11 cellular contexts compared by ENCODE assay signal in the genomic region with DNA sequence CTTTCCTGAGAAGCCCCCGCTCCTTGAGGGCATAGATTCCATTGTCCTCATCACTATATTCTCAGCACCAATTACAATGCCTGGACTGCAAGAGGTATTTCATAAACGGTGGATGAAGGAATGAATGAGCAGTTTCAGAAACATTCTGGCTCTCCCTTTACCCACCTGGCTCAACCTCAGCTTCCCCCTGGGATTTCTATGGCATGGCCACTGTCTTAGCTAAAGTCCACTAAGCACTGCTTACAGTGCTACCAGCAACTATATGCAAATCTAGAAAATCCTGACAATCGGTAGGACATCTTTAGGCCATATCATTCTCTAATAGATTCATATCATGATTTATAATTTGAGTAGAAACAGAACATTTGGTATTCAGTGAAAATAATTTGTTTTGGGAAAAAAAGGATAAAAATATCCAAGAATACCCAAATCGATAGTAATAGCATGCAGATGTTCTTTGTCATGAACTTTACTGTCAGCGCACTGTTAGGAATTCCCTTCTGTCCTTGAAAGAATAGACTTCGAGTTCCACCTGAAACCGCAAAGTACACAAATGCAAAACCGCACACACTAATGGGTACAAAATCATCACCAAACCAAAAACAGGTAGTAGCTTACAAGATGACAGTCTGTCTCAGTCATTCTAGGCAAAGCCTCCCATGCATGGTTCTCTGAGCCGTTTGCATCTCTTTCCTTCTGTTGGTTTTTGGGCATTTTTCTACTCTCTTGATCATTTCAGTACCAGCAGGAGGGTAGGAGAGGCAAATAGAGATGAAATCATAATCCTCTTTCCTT.
DNase-seq lines count a peak whose midpoint lies in the region; ATAC-seq and TF ChIP-seq lines count a peak whose summit lies in the region.
"Had no signal": no experiment of that assay in that cellular context is flagged by ENCODE, and none has a peak within 500 bp of the region (broad histone marks: within the 10 kb centered on the region; RNA-seq: fewer than 3 reads in every experiment).

No MANE protein-coding gene starts in this region.

- CTCF ChIA-PET in A673 (lab: Charles Lee) = no interaction called here
- CTCF ChIA-PET in CD8-positive, alpha-beta T cell (lab: Charles Lee) = no interaction called here

- peaks cover 20% of the 10 kb centered on the region for H3K4me1 Mint-ChIP-seq in CD8-positive, alpha-beta T cell (ENCODE audit: low read depth)
- H3K4me1 Mint-ChIP-seq in activated T-helper 2 cell treated with anti-CD3 and anti-CD28 coated beads, Interferon-gamma antibody, Interleukin-2, Interleukin-4, amounts not matched to agents 10 μg/mL and 5 μg/mL and 100 μg/mL, durations not matched to agents 14 hours and 24 hours and 36 hours (ENCODE audit: low read depth) = peaks cover 23% of the 10 kb centered on the region

- H3F3A ChIP-seq in GM23248 (ENCODE audit: insufficient read depth) = no peaks in the 10 kb centered on the region

- H3K27ac ChIP-seq in A673 (ENCODE audit: low read depth, low read length, poor library complexity, severe bottlenecking) (peak overlapping the region; percentile 3), GM23248 (no peak overlapping the region), colonic mucosa (no peak overlapping the region)
- no peak overlapping the region for H3K27ac ChIP-seq in CD8-positive, alpha-beta T cell (ENCODE audit: low read depth, low read length)
- H3K27ac ChIP-seq: C4-2B, epithelial cell of prostate had no signal

- H3K9me2 ChIP-seq in GM23248 (ENCODE audit: insufficient read depth) = no peaks in the 10 kb centered on the region

- ATAC-seq in GM18520 (IDR thresholded peaks at IDR 0.05; ENCODE audit: unreplicated experiment) = peak; percentile 68
- peak; percentile 83 for ATAC-seq in GM21723 (IDR thresholded peaks at IDR 0.05; ENCODE audit: unreplicated experiment)
- peak; percentile 70 for ATAC-seq in HG03457 (IDR thresholded peaks at IDR 0.05; ENCODE audit: unreplicated experiment)
- ATAC-seq in CD8-positive, alpha-beta T cell = no peak

- H4K20me1 ChIP-seq in GM23248 (ENCODE audit: insufficient read depth) = no peaks in the 10 kb centered on the region

- H3K4me3 ChIP-seq in A673 (ENCODE audit: low read depth, low read length, poor library complexity, severe bottlenecking) (no peak overlapping the region), GM23248 (no peak overlapping the region), colonic mucosa (no peak overlapping the region)
- H3K4me3 ChIP-seq in CD8-positive, alpha-beta T cell (ENCODE audit: low read depth, low read length) = no peak overlapping the region

- TF ChIP-seq CTCF in A673 (conservative IDR thresholded peaks at IDR 0.05; ENCODE audit: low read depth, low read length) = no peak
- no peak for TF ChIP-seq CTCF in CD8-positive, alpha-beta T cell (IDR thresholded peaks at IDR 0.05)
- TF ChIP-seq CTCF in colonic mucosa (IDR thresholded peaks at IDR 0.05) = no peak

- H3K27me3 ChIP-seq in A673 (replicated peaks; ENCODE audit: insufficient read depth, low read depth, low read length, poor library complexity) = no peaks in the 10 kb centered on the region
- H3K27me3 ChIP-seq in CD8-positive, alpha-beta T cell (ENCODE audit: insufficient read depth, low read length) = no peaks in the 10 kb centered on the region
- H3K27me3 ChIP-seq in GM23248 (replicated peaks; ENCODE audit: insufficient read depth) = no peaks in the 10 kb centered on the region
- no peaks in the 10 kb centered on the region for H3K27me3 ChIP-seq in colonic mucosa

- peaks cover 3% of the 10 kb centered on the region for H3K9me3 Mint-ChIP-seq in CD8-positive, alpha-beta T cell
- H3K9me3 Mint-ChIP-seq in activated T-helper 2 cell treated with anti-CD3 and anti-CD28 coated beads, Interferon-gamma antibody, Interleukin-2, Interleukin-4, amounts not matched to agents 10 μg/mL and 5 μg/mL and 100 μg/mL, durations not matched to agents 14 hours and 24 hours and 36 hours = peaks cover 4% of the 10 kb centered on the region

- no peaks in the 10 kb centered on the region for H3K27me3 Mint-ChIP-seq in CD8-positive, alpha-beta T cell (ENCODE audit: low read depth)
- peaks cover 8% of the 10 kb centered on the region for H3K27me3 Mint-ChIP-seq in activated T-helper 2 cell treated with anti-CD3 and anti-CD28 coated beads, Interferon-gamma antibody, Interleukin-2, Interleukin-4, amounts not matched to agents 10 μg/mL and 5 μg/mL and 100 μg/mL, durations not matched to agents 14 hours and 24 hours and 36 hours (ENCODE audit: low read depth)

- WGBS in GM23248 (ENCODE audit: low coverage in 1 of 2, low lambda C conversion rate in 2 of 2, missing lambda C conversion rate in 2 of 2), 2 experiments = 56 to 58% methylated on average over 9 of the region's 9 CpGs

- in situ Hi-C loops in GM23248 (cut with MboI) = no loop called here

- DNase-seq in A673 (ENCODE audit: low spot score) (peak; percentile 36), GM23248 (no peak), colonic mucosa (no peak)
- DNase-seq in CD8-positive, alpha-beta T cell = no peak
- no peak for DNase-seq in activated T-helper 2 cell treated with anti-CD3 and anti-CD28 coated beads, Interferon-gamma antibody, Interleukin-2, Interleukin-4, amounts not matched to agents 10 μg/mL and 5 μg/mL and 100 μg/mL, durations not matched to agents 14 hours and 24 hours and 36 hours (ENCODE audit: low spot score)
- DNase-seq: NCI-H1436 treated with DMSO at 0.1 percent for 48 hours had no signal

- BruUV-seq in A673 (replicated peaks; lab: Mats Ljungman, UMichigan) = no TSS peak

- peaks cover 2% of the 10 kb centered on the region for H3K9me3 ChIP-seq in A673 (ENCODE audit: low read depth, low read length, poor library complexity, severe bottlenecking)
- H3K9me3 ChIP-seq in CD8-positive, alpha-beta T cell (ENCODE audit: low read length) = no peaks in the 10 kb centered on the region
- no peaks in the 10 kb centered on the region for H3K9me3 ChIP-seq in GM23248 (ENCODE audit: low read depth)
- no peaks in the 10 kb centered on the region for H3K9me3 ChIP-seq in colonic mucosa

- no peaks in the 10 kb centered on the region for H3K36me3 Mint-ChIP-seq in CD8-positive, alpha-beta T cell
- H3K36me3 Mint-ChIP-seq in activated T-helper 2 cell treated with anti-CD3 and anti-CD28 coated beads, Interferon-gamma antibody, Interleukin-2, Interleukin-4, amounts not matched to agents 10 μg/mL and 5 μg/mL and 100 μg/mL, durations not matched to agents 14 hours and 24 hours and 36 hours (ENCODE audit: low read depth) = peaks cover 3% of the 10 kb centered on the region

- H3K4me1 ChIP-seq in A673 (ENCODE audit: insufficient read depth, low read length, poor library complexity, severe bottlenecking) (peaks cover 23% of the 10 kb centered on the region), GM23248 (ENCODE audit: insufficient read depth) (peaks cover 8% of the 10 kb centered on the region), colonic mucosa (no peaks in the 10 kb centered on the region)
- peaks cover 9% of the 10 kb centered on the region for H3K4me1 ChIP-seq in CD8-positive, alpha-beta T cell (ENCODE audit: insufficient read depth, low read length)

- POLR2A ChIA-PET in A673 (lab: Charles Lee; ENCODE audit: low non-redundant PET) = no interaction called here
- POLR2A ChIA-PET in CD8-positive, alpha-beta T cell (lab: Charles Lee) = no interaction called here

- intact Hi-C loops in A673 (cut with micrococcal nuclease; ENCODE audit: unreplicated experiment) (no loop called here), colonic mucosa (cut with DNase I) (no loop called here)
- intact Hi-C loops in CD8-positive, alpha-beta T cell (cut with DNase I, micrococcal nuclease) = loop anchor here in 1 of 2 experiments (10.0 kb wide), 1 partner anchor 953 kb away; no protein-coding TSS in a partner anchor
- intact Hi-C loops in activated T-helper 2 cell treated with anti-CD3 and anti-CD28 coated beads, Interferon-gamma antibody, Interleukin-2, Interleukin-4, amounts not matched to agents 10 μg/mL and 5 μg/mL and 100 μg/mL, durations not matched to agents 14 hours and 24 hours and 36 hours (cut with micrococcal nuclease) = no loop called here

- no peak overlapping the region for H3K4me3 Mint-ChIP-seq in CD8-positive, alpha-beta T cell
- H3K4me3 Mint-ChIP-seq in activated T-helper 2 cell treated with anti-CD3 and anti-CD28 coated beads, Interferon-gamma antibody, Interleukin-2, Interleukin-4, amounts not matched to agents 10 μg/mL and 5 μg/mL and 100 μg/mL, durations not matched to agents 14 hours and 24 hours and 36 hours (ENCODE audit: low read depth) = no peak overlapping the region

- no peaks in the 10 kb centered on the region for H3K36me3 ChIP-seq in A673 (ENCODE audit: insufficient read depth, low read length, poor library complexity, severe bottlenecking)
- no peaks in the 10 kb centered on the region for H3K36me3 ChIP-seq in CD8-positive, alpha-beta T cell (ENCODE audit: insufficient read depth, low read length)
- H3K36me3 ChIP-seq in GM23248 (ENCODE audit: low read depth) = no peaks in the 10 kb centered on the region
- no peaks in the 10 kb centered on the region for H3K36me3 ChIP-seq in colonic mucosa

- H3K4me2 ChIP-seq in GM23248 (ENCODE audit: unreplicated experiment) = no peak overlapping the region

- H3K9ac ChIP-seq in GM23248 = no peak overlapping the region
- H3K9ac ChIP-seq in colonic mucosa (ENCODE audit: low read depth in 2 of 2, low read length in 2 of 2) = no peak overlapping the region

- no peaks in the 10 kb centered on the region for H3K79me2 ChIP-seq in GM23248 (ENCODE audit: insufficient read depth)

- H3K27ac Mint-ChIP-seq in CD8-positive, alpha-beta T cell = no peak overlapping the region
- no peak overlapping the region for H3K27ac Mint-ChIP-seq in activated T-helper 2 cell treated with anti-CD3 and anti-CD28 coated beads, Interferon-gamma antibody, Interleukin-2, Interleukin-4, amounts not matched to agents 10 μg/mL and 5 μg/mL and 100 μg/mL, durations not matched to agents 14 hours and 24 hours and 36 hours

- no peak overlapping the region for H2AFZ ChIP-seq in GM23248
